ENCODE assay signal across 1 cellular context in genomic region chr11:60338053-60338452, GRCh38.
TF ChIP-seq lines count a peak whose summit lies in the region.

No MANE protein-coding gene starts in this region.

TF ChIP-seq in GM12878, 131 proteins besides CTCF, POLR2A, EP300 and RAD21 (continues in another document):
- TF ChIP-seq BCL11A (IDR thresholded peaks at IDR 0.05; ENCODE audit: low read depth, low read length) (0 out of 2 replicates have a peak, but pooled peaks have one; percentile 26), NFYA (IDR thresholded peaks at IDR 0.05; ENCODE audit: borderline replicate concordance, low read depth, low read length) (no peak), SUPT20H (IDR thresholded peaks at IDR 0.05; ENCODE audit: borderline replicate concordance, control insufficient read depth, low read depth, low read length) (no peak), SREBF1 (IDR thresholded peaks at IDR 0.05; ENCODE audit: low read length) (no peak), E4F1 (IDR thresholded peaks at IDR 0.05; ENCODE audit: borderline replicate concordance, partially characterized antibody) (no peak), TAF1 (IDR thresholded peaks at IDR 0.05; ENCODE audit: borderline replicate concordance, low read depth, low read length) (no peak), KLF5 (IDR thresholded peaks at IDR 0.05; ENCODE audit: partially characterized antibody) (no peak), SUZ12 (IDR thresholded peaks at IDR 0.05; ENCODE audit: unreplicated experiment) (no peak), DPF2 (IDR thresholded peaks at IDR 0.05) (0 out of 2 replicates have a peak, but pooled peaks have one; percentile 16), RBBP5 (conservative IDR thresholded peaks at IDR 0.05) (no peak), STAT3 (IDR thresholded peaks at IDR 0.05; ENCODE audit: low read depth, low read length) (no peak), RUNX3 (IDR thresholded peaks at IDR 0.05; ENCODE audit: low read length) (peak; percentile 67), ATF2 (IDR thresholded peaks at IDR 0.05; ENCODE audit: low read length) (peak; percentile 55; the same call in 1 of the 2 replicates), PAX8 (IDR thresholded peaks at IDR 0.05) (no peak), FOXM1 (IDR thresholded peaks at IDR 0.05; ENCODE audit: low read depth, low read length) (no peak; the same call in 1 of the 2 replicates), IRF5 (IDR thresholded peaks at IDR 0.05; ENCODE audit: borderline replicate concordance) (no peak), HSF1 (IDR thresholded peaks at IDR 0.05; ENCODE audit: low read depth, low read length) (no peak), NR2C1 (IDR thresholded peaks at IDR 0.05) (no peak), SIN3A (IDR thresholded peaks at IDR 0.05; ENCODE audit: low read depth, low read length) (no peak), ZNF207 (IDR thresholded peaks at IDR 0.05; ENCODE audit: borderline replicate concordance) (no peak), MEF2A (IDR thresholded peaks at IDR 0.05; ENCODE audit: insufficient read depth, low read depth, low read length) (peak; percentile 93), MYC (IDR thresholded peaks at IDR 0.05; ENCODE audit: insufficient read depth, insufficient read length, insufficient replicate concordance, low read length, severe bottlenecking) (no peak), NR2C2 (IDR thresholded peaks at IDR 0.05; ENCODE audit: borderline replicate concordance, control insufficient read depth, insufficient read length, low read depth) (no peak), BMI1 (IDR thresholded peaks at IDR 0.05; ENCODE audit: borderline replicate concordance) (no peak), ELK1 (IDR thresholded peaks at IDR 0.05; ENCODE audit: low read depth, low read length) (no peak), YBX1 (IDR thresholded peaks at IDR 0.05) (no peak), SMC3 (IDR thresholded peaks at IDR 0.05; ENCODE audit: borderline replicate concordance, low read length) (no peak), IKZF2 (IDR thresholded peaks at IDR 0.05) (peak; percentile 17 to 32; a peak in 1 of 4 replicates), MTA3 (IDR thresholded peaks at IDR 0.05; ENCODE audit: borderline replicate concordance, low read length) (no peak), ZNF384 (IDR thresholded peaks at IDR 0.05; ENCODE audit: borderline replicate concordance, low read depth, low read length) (no peak), RFX5 (IDR thresholded peaks at IDR 0.05; ENCODE audit: low read depth, low read length) (no peak), JUNB (IDR thresholded peaks at IDR 0.05) (peak; percentile 82), GATAD2B (conservative IDR thresholded peaks at IDR 0.05; ENCODE audit: low read depth) (no peak), EZH2 (IDR thresholded peaks at IDR 0.05; ENCODE audit: borderline replicate concordance, control insufficient read depth, low read depth, low read length) (no peak), MYB (IDR thresholded peaks at IDR 0.05; ENCODE audit: borderline replicate concordance, low read depth, low read length) (no peak), RCOR1 (conservative IDR thresholded peaks at IDR 0.05; ENCODE audit: low read depth, low read length) (no peak), ZNF217 (IDR thresholded peaks at IDR 0.05) (peak; percentile 36; the same call in 1 of the 2 replicates), WRNIP1 (IDR thresholded peaks at IDR 0.05; ENCODE audit: borderline replicate concordance, low read depth, low read length) (no peak), SRF (IDR thresholded peaks at IDR 0.05; ENCODE audit: low read depth in 2 of 2, low read length in 2 of 2) (no peak), IRF4 (IDR thresholded peaks at IDR 0.05; ENCODE audit: low read depth, low read length) (no peak), HDAC6 (IDR thresholded peaks at IDR 0.05; ENCODE audit: unreplicated experiment) (no peak), MLLT1 (IDR thresholded peaks at IDR 0.05) (no peak), CBFB (IDR thresholded peaks at IDR 0.05; ENCODE audit: low read depth) (no peak)
- TF ChIP-seq, protein P1, sequence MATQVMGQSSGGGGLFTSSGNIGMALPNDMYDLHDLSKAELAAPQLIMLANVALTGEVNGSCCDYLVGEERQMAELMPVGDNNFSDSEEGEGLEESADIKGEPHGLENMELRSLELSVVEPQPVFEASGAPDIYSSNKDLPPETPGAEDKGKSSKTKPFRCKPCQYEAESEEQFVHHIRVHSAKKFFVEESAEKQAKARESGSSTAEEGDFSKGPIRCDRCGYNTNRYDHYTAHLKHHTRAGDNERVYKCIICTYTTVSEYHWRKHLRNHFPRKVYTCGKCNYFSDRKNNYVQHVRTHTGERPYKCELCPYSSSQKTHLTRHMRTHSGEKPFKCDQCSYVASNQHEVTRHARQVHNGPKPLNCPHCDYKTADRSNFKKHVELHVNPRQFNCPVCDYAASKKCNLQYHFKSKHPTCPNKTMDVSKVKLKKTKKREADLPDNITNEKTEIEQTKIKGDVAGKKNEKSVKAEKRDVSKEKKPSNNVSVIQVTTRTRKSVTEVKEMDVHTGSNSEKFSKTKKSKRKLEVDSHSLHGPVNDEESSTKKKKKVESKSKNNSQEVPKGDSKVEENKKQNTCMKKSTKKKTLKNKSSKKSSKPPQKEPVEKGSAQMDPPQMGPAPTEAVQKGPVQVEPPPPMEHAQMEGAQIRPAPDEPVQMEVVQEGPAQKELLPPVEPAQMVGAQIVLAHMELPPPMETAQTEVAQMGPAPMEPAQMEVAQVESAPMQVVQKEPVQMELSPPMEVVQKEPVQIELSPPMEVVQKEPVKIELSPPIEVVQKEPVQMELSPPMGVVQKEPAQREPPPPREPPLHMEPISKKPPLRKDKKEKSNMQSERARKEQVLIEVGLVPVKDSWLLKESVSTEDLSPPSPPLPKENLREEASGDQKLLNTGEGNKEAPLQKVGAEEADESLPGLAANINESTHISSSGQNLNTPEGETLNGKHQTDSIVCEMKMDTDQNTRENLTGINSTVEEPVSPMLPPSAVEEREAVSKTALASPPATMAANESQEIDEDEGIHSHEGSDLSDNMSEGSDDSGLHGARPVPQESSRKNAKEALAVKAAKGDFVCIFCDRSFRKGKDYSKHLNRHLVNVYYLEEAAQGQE (IDR thresholded peaks at IDR 0.05; ENCODE audit: low read depth, low read length) = no peak
- TF ChIP-seq, protein P2, sequence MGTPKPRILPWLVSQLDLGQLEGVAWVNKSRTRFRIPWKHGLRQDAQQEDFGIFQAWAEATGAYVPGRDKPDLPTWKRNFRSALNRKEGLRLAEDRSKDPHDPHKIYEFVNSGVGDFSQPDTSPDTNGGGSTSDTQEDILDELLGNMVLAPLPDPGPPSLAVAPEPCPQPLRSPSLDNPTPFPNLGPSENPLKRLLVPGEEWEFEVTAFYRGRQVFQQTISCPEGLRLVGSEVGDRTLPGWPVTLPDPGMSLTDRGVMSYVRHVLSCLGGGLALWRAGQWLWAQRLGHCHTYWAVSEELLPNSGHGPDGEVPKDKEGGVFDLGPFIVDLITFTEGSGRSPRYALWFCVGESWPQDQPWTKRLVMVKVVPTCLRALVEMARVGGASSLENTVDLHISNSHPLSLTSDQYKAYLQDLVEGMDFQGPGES (IDR thresholded peaks at IDR 0.05) = no peak
- TF ChIP-seq, protein P3, sequence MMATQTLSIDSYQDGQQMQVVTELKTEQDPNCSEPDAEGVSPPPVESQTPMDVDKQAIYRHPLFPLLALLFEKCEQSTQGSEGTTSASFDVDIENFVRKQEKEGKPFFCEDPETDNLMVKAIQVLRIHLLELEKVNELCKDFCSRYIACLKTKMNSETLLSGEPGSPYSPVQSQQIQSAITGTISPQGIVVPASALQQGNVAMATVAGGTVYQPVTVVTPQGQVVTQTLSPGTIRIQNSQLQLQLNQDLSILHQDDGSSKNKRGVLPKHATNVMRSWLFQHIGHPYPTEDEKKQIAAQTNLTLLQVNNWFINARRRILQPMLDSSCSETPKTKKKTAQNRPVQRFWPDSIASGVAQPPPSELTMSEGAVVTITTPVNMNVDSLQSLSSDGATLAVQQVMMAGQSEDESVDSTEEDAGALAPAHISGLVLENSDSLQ (IDR thresholded peaks at IDR 0.05) = no peak
- TF ChIP-seq, protein P4, sequence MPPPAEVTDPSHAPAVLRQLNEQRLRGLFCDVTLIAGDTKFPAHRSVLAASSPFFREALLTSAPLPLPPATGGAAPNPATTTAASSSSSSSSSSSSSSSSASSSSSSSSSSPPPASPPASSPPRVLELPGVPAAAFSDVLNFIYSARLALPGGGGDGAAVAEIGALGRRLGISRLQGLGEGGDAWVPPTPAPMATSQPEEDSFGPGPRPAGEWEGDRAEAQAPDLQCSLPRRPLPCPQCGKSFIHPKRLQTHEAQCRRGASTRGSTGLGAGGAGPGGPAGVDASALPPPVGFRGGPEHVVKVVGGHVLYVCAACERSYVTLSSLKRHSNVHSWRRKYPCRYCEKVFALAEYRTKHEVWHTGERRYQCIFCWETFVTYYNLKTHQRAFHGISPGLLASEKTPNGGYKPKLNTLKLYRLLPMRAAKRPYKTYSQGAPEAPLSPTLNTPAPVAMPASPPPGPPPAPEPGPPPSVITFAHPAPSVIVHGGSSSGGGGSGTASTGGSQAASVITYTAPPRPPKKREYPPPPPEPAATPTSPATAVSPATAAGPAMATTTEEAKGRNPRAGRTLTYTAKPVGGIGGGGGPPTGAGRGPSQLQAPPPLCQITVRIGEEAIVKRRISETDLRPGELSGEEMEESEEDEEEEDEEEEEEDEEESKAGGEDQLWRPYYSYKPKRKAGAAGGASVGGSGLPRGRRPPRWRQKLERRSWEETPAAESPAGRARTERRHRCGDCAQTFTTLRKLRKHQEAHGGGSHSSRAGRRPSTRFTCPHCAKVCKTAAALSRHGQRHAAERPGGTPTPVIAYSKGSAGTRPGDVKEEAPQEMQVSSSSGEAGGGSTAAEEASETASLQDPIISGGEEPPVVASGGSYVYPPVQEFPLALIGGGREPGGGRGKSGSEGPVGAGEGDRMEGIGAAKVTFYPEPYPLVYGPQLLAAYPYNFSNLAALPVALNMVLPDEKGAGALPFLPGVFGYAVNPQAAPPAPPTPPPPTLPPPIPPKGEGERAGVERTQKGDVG (CRISPR knock-in tag; IDR thresholded peaks at IDR 0.05) = no peak
